In genomic region chr12:111183094-111183493, GRCh38 we compare ENCODE assay signal across 28 cellular contexts.
"Had no signal": no experiment of that assay in that cellular context is flagged by ENCODE, and none has a peak within 500 bp of the region (broad histone marks: within the 10 kb centered on the region; RNA-seq: fewer than 3 reads in every experiment).

No MANE protein-coding gene starts in this region.

- H3K9me3 ChIP-seq: colonic mucosa, esophagus muscularis mucosa, esophagus squamous epithelium, gastrocnemius medialis, gastroesophageal sphincter, heart left ventricle, heart right ventricle had no signal

- H3K4me1 ChIP-seq: colonic mucosa, foreskin keratinocyte, gastrocnemius medialis had no signal

- H3K9me3 Mint-ChIP-seq: dendritic cell treated with granulocyte-macrophage colony-stimulating factor and Interleukin-4, amounts not matched to agents 40 ng/mL and 50 ng/mL, for 4 days; effector memory CD8-positive, alpha-beta T cell; endodermal cell had no signal

- H3K27me3 ChIP-seq: colonic mucosa had no signal

- H3K4me3 Mint-ChIP-seq: dendritic cell treated with granulocyte-macrophage colony-stimulating factor and Interleukin-4, amounts not matched to agents 40 ng/mL and 50 ng/mL, for 4 days; effector memory CD8-positive, alpha-beta T cell; endodermal cell had no signal

- H3K27ac Mint-ChIP-seq: dendritic cell treated with granulocyte-macrophage colony-stimulating factor and Interleukin-4, amounts not matched to agents 40 ng/mL and 50 ng/mL, for 4 days; effector memory CD8-positive, alpha-beta T cell; endodermal cell had no signal

- H3K27ac ChIP-seq: colonic mucosa, coronary artery, dorsolateral prefrontal cortex, epithelial cell of prostate, esophagus muscularis mucosa, esophagus squamous epithelium, foreskin keratinocyte, gastrocnemius medialis, gastroesophageal sphincter, heart left ventricle, heart right ventricle had no signal

- H3K4me3 ChIP-seq: colonic mucosa, coronary artery, dorsolateral prefrontal cortex, esophagus muscularis mucosa, esophagus squamous epithelium, gastrocnemius medialis, gastroesophageal sphincter, heart left ventricle, heart right ventricle had no signal

- H3K36me3 ChIP-seq: colonic mucosa, esophagus muscularis mucosa, esophagus squamous epithelium, gastrocnemius medialis, gastroesophageal sphincter, heart left ventricle, heart right ventricle had no signal

- FAIRE-seq: colon, endometrium, endothelial cell of umbilical vein, frontal cortex had no signal

- ATAC-seq: effector memory CD8-positive, alpha-beta T cell; esophagus mucosa; foreskin keratinocyte; gastrocnemius medialis; gastroesophageal sphincter had no signal

- DNase-seq: colonic mucosa; cortex of kidney; dermis blood vessel endothelial cell; dorsolateral prefrontal cortex; effector CD4-positive, alpha-beta T cell; effector CD8-positive, alpha-beta T cell; effector memory CD4-positive, alpha-beta T cell; effector memory CD8-positive, alpha-beta T cell; endodermal cell; erythroblast; esophagus squamous epithelium; foreskin fibroblast; foreskin keratinocyte; foreskin melanocyte; gastrocnemius medialis; glutamatergic neuron; heart left ventricle; heart right ventricle had no signal
